ENCODE assay signal across 1 cellular context in genomic region chr10:5948999-5949759, GRCh38.
TF ChIP-seq lines count a peak whose summit lies in the region.

No MANE protein-coding gene starts in this region.

TF ChIP-seq in WTC11, 78 proteins besides CTCF, POLR2A, EP300 and RAD21 (continued from another document):
- TF ChIP-seq RELA (CRISPR knock-in tag; IDR thresholded peaks at IDR 0.05; ENCODE audit: borderline replicate concordance) (no peak), CBFB (CRISPR knock-in tag; IDR thresholded peaks at IDR 0.05; ENCODE audit: low read depth) (no peak), ZNF532 (CRISPR knock-in tag; IDR thresholded peaks at IDR 0.05; ENCODE audit: borderline replicate concordance) (no peak)
